ENCODE assay signal across 8 cellular contexts in genomic region chr17:18859256-18859655, GRCh38. TPM values are rescaled to one million over a fixed set of nuclear protein-coding genes. Genes with fewer than 3 reads are reported as not detected.
DNase-seq lines count a peak whose midpoint lies in the region; ATAC-seq, FAIRE-seq and TF ChIP-seq lines count a peak whose summit lies in the region.

No MANE protein-coding gene starts in this region.

- H3K4me2 ChIP-seq in H1 (ENCODE audit: insufficient read depth in 1 of 2, low read depth in 2 of 2, low read length in 2 of 2) = peak overlapping the region; percentile 70 to 76
- H3K4me2 ChIP-seq in neuronal stem cell (ENCODE audit: insufficient read depth, low read length, poor library complexity, severe bottlenecking) = peak overlapping the region; percentile 53

- no peak overlapping the region for H3K27ac ChIP-seq in H1 (ENCODE audit: low read depth, low read length)
- no peak overlapping the region for H3K27ac ChIP-seq in neuronal stem cell (replicated peaks; ENCODE audit: low read length)

- no peak overlapping the region for H4K5ac ChIP-seq in H1 (ENCODE audit: insufficient read length, low read depth, low read length)

- FAIRE-seq in GM12891 (lab: Jason Lieb, UNC) (peak; percentile 58), H1 (lab: Jason Lieb, UNC) (no peak)

- TF ChIP-seq RAD21 in H1 (IDR thresholded peaks at IDR 0.05 in 1 of 2, conservative IDR thresholded peaks at IDR 0.05 in 1 of 2; ENCODE audit: low read depth in 2 of 2, low read length in 2 of 2) = no peak

- TF ChIP-seq CTCF in H1 (IDR thresholded peaks at IDR 0.05; ENCODE audit: control extremely low read depth in 1 of 3, insufficient read depth in 1 of 3, low read depth in 1 of 3, low read length in 3 of 3) = no peak

- H3K27me3 ChIP-seq in H1 (replicated peaks in 1 of 4; ENCODE audit: control insufficient read depth in 3 of 4, extremely low read depth in 1 of 4, insufficient read depth in 3 of 4, low read length in 3 of 4) (no peaks in the 10 kb centered on the region), neuronal stem cell (ENCODE audit: control insufficient read depth in 3 of 3, insufficient read depth in 3 of 3, low read depth in 1 of 3, low read length in 3 of 3) (no peaks in the 10 kb centered on the region)

- no peak overlapping the region for H2BK12ac ChIP-seq in H1 (ENCODE audit: low read depth, low read length)
- H2BK12ac ChIP-seq in neuronal stem cell (ENCODE audit: low read length) = no peak overlapping the region

- no peak for TF ChIP-seq EP300 in H1 (IDR thresholded peaks at IDR 0.05; ENCODE audit: borderline replicate concordance in 1 of 2, low read depth in 2 of 2, low read length in 2 of 2)

- DNase-seq in GM12891 (ENCODE audit: insufficient read length, low spot score) (no peak), OCI-M1 (lab: John Stamatoyannopoulos, UW) (peak; percentile 21), H1 (ENCODE audit: low read depth in 1 of 2, low spot score in 2 of 2) (peak in 1 of 2 experiments; percentile 32), neuronal stem cell (ENCODE audit: low spot score) (no peak), NCI-H510A treated with DMSO at 0.1 percent for 48 hours (lab: John Stamatoyannopoulos, UW) (no peak), epidermal melanocyte (ENCODE audit: insufficient read length, low spot score) (no peak)
- DNase-seq in stimulated activated CD4-positive, alpha-beta T cell treated with anti-CD3 and anti-CD28 coated beads, Interleukin-4, amount 100 ng/mL, for 24 hours = no peak

- peak overlapping the region; percentile 61 to 88 (median 78); a peak in 7 of 8 replicates for H3K4me3 ChIP-seq in H1 (ENCODE audit: extremely low read depth in 1 of 4, insufficient read depth in 2 of 4, low read depth in 3 of 4, low read length in 4 of 4)
- peak overlapping the region; percentile 31 to 92 for H3K4me3 ChIP-seq in neuronal stem cell (ENCODE audit: low read length in 2 of 2)

- H3K36me3 ChIP-seq in H1 (ENCODE audit: control insufficient read depth in 2 of 4, insufficient read depth in 4 of 4, low read length in 3 of 4) = no peaks in the 10 kb centered on the region
- H3K36me3 ChIP-seq in neuronal stem cell (replicated peaks in 1 of 2; ENCODE audit: control insufficient read depth in 2 of 2, insufficient read depth in 2 of 2, low read length in 2 of 2) = peaks cover 0 to 22% of the 10 kb centered on the region in 2 donors

- CTCF ChIA-PET in H1 (lab: Charles Lee; ENCODE audit: partially characterized antibody) = interaction anchor here (1.0 to 1.7 kb wide), 4 partner anchors 9 to 102 kb away, joined by 3 to 5 read pairs (median 4); no protein-coding TSS in a partner anchor

- H3K14ac ChIP-seq in H1 (ENCODE audit: insufficient read length) = no peak overlapping the region
- no peak overlapping the region for H3K14ac ChIP-seq in neuronal stem cell (ENCODE audit: low read length)

- no peak overlapping the region for H3K18ac ChIP-seq in H1 (ENCODE audit: extremely low read depth, low read length)
- H3K18ac ChIP-seq in neuronal stem cell (ENCODE audit: low read length) = no peak overlapping the region

- H2BK15ac ChIP-seq in H1 (ENCODE audit: low read length) (no peak overlapping the region), neuronal stem cell (ENCODE audit: low read length) (no peak overlapping the region)

- no peak overlapping the region for H2AFZ ChIP-seq in H1 (ENCODE audit: low read length)
- H2AFZ ChIP-seq in neuronal stem cell (ENCODE audit: low read length) = no peak overlapping the region

- H3K9me3 ChIP-seq in H1 (ENCODE audit: insufficient read depth in 2 of 2, low read depth in 1 of 2, low read length in 1 of 2) = no peaks in the 10 kb centered on the region
- no peaks in the 10 kb centered on the region for H3K9me3 ChIP-seq in neuronal stem cell (replicated peaks in 1 of 2; ENCODE audit: control insufficient read depth in 2 of 2, insufficient read depth in 1 of 2, low read depth in 1 of 2, low read length in 2 of 2)

- H2BK20ac ChIP-seq in H1 (ENCODE audit: low read length) = no peak overlapping the region

- no peaks in the 10 kb centered on the region for H4K20me1 ChIP-seq in H1 (replicated peaks in 1 of 2; ENCODE audit: control insufficient read depth in 1 of 2, insufficient read depth in 2 of 2, low read length in 2 of 2)

- no peak overlapping the region for H4K91ac ChIP-seq in H1 (replicated peaks; ENCODE audit: insufficient read length, low read length)
- no peak overlapping the region for H4K91ac ChIP-seq in neuronal stem cell (ENCODE audit: low read depth, low read length, poor library complexity)

- H3K23ac ChIP-seq in H1 (ENCODE audit: insufficient read length) (no peak overlapping the region), neuronal stem cell (ENCODE audit: low read depth, low read length, poor library complexity) (no peak overlapping the region)

- no peak overlapping the region for H2BK120ac ChIP-seq in H1 (replicated peaks; ENCODE audit: low read depth, low read length)
- no peak overlapping the region for H2BK120ac ChIP-seq in neuronal stem cell (ENCODE audit: low read depth, low read length)

- 60% methylated on average over 4 of the region's 4 CpGs; no CpG with 5 or more reads in 1 of the 2 experiments for WGBS in H1 (ENCODE audit: extremely low coverage in 1 of 2, insufficient coverage in 1 of 2, insufficient read length in 1 of 2, insufficient replicate concordance in 2 of 2, low coverage in 1 of 2, low lambda C conversion rate in 2 of 2, missing lambda C conversion rate in 1 of 2), 2 experiments
- no CpG with 5 or more reads among the region's 4 CpGs for WGBS in neuronal stem cell (ENCODE audit: extremely low coverage in 2 of 2, insufficient read length in 2 of 2, insufficient replicate concordance in 1 of 2), 2 donors

- no peak overlapping the region for H3K4ac ChIP-seq in H1 (replicated peaks; ENCODE audit: insufficient read length, low read depth, low read length)
- H3K4ac ChIP-seq in neuronal stem cell (ENCODE audit: low read length) = no peak overlapping the region

- H3K9ac ChIP-seq in H1 (replicated peaks in 1 of 4; ENCODE audit: extremely low read depth in 1 of 4, low read depth in 3 of 4, low read length in 3 of 4) (0 out of 7 replicates have a peak overlapping the region, but pooled peaks of 1 of the 4 experiments have one; percentile 46), neuronal stem cell (ENCODE audit: low read depth, low read length, poor library complexity) (no peak overlapping the region)

- H4K8ac ChIP-seq in H1 (ENCODE audit: extremely low read depth, insufficient read depth, low read length) (no peak overlapping the region), neuronal stem cell (ENCODE audit: low read depth, low read length) (no peak overlapping the region)

- H3K4me1 ChIP-seq in H1 (replicated peaks in 1 of 4; ENCODE audit: control insufficient read depth in 3 of 4, insufficient read depth in 4 of 4, low read length in 3 of 4) (peaks cover 0 to 5% (median 2%) of the 10 kb centered on the region in 4 experiments; a peak in 4 of 7 replicates), neuronal stem cell (ENCODE audit: control insufficient read depth in 2 of 2, insufficient read depth in 1 of 2, low read depth in 1 of 2, low read length in 2 of 2) (peaks cover 2 to 4% of the 10 kb centered on the region in 2 donors)

- H2AK5ac ChIP-seq in H1 (ENCODE audit: low read depth, low read length) (no peak overlapping the region), neuronal stem cell (ENCODE audit: low read depth, low read length) (no peak overlapping the region)

- TF ChIP-seq POLR2A in GM12891 (IDR thresholded peaks at IDR 0.05; ENCODE audit: low read depth, low read length) = no peak
- no peak for TF ChIP-seq POLR2A in H1 (IDR thresholded peaks at IDR 0.05; ENCODE audit: control extremely low read depth in 1 of 2, low read depth in 2 of 2, low read length in 2 of 2)

- peaks cover 7% of the 10 kb centered on the region for H3K23me2 ChIP-seq in H1 (ENCODE audit: low read depth, low read length)

- H2BK5ac ChIP-seq in H1 (ENCODE audit: low read depth, low read length) = no peak overlapping the region
- no peak overlapping the region for H2BK5ac ChIP-seq in neuronal stem cell (ENCODE audit: low read length)

- H3K79me1 ChIP-seq in H1 (ENCODE audit: low read depth, low read length) (0 out of 2 replicates have a peak, but pooled peaks cover 2% of the 10 kb centered on the region), neuronal stem cell (ENCODE audit: low read depth, low read length) (no peaks in the 10 kb centered on the region)

- peaks cover 6 to 53% of the 10 kb centered on the region in 2 experiments; a peak in 3 of 4 replicates for H3K79me2 ChIP-seq in H1 (ENCODE audit: control insufficient read depth in 1 of 2, insufficient read depth in 2 of 2, low read length in 2 of 2)

- no peak for ATAC-seq in HG03571 (IDR thresholded peaks at IDR 0.05; ENCODE audit: unreplicated experiment)

- H3K56ac ChIP-seq in H1 (replicated peaks; ENCODE audit: insufficient read length, low read depth, low read length) = no peak overlapping the region

- POLR2A ChIA-PET in H1 (lab: Charles Lee; ENCODE audit: partially characterized antibody) = interaction anchor here (0.7 to 1.8 kb wide), 7 partner anchors 8 to 76 kb away, joined by 3 to 12 read pairs (median 4); no protein-coding TSS in a partner anchor

TF ChIP-seq in GM12891, 5 proteins besides CTCF, POLR2A, EP300 and RAD21 (continues in another document):
- TF ChIP-seq TAF1 (IDR thresholded peaks at IDR 0.05; ENCODE audit: low read depth, low read length) (no peak), SPI1 (IDR thresholded peaks at IDR 0.05; ENCODE audit: low read depth, low read length) (no peak), POLR2AphosphoS5 (IDR thresholded peaks at IDR 0.05; ENCODE audit: low read depth, low read length) (no peak), POU2F2 (IDR thresholded peaks at IDR 0.05; ENCODE audit: low read depth, low read length) (no peak)

TF ChIP-seq in H1, 55 proteins besides CTCF, POLR2A, EP300 and RAD21 (continues in another document):
- no peak for TF ChIP-seq BACH1 (IDR thresholded peaks at IDR 0.05; ENCODE audit: low read length)
- no peak for TF ChIP-seq CBX5 (IDR thresholded peaks at IDR 0.05; ENCODE audit: low read depth, low read length)
- no peak for TF ChIP-seq ZNF274 (IDR thresholded peaks at IDR 0.05; ENCODE audit: borderline replicate concordance, extremely low read depth, low read length)
- TF ChIP-seq CTBP2 (IDR thresholded peaks at IDR 0.05; ENCODE audit: borderline replicate concordance, insufficient read depth, insufficient read length, low read length) = no peak
- TF ChIP-seq EGR1 (IDR thresholded peaks at IDR 0.05; ENCODE audit: borderline replicate concordance, low read depth, low read length) = no peak

RNA-seq across cellular contexts. Expression of gene PRPSAP2, which starts 1.3 kb away (rescaled TPM):
- polyA plus RNA-seq in GM12891 (2012; ENCODE audit: low read depth, missing spikeins) = 66.1 TPM
- 48.3 and 50.5 TPM in 2 replicates for total RNA-seq in H1 (2021; fragmentation: NEBNext Ultra II Directional; extraction: Animal tissue kit (Norgen Biotek cat#: 25700))
- polyA plus RNA-seq in H1 (2011; rRNA removed) = 21.9 and 28.7 TPM in 2 replicates
- 41.4 TPM for polyA plus RNA-seq in H1 (2011; cell fraction: cytosol; rRNA removed)
- 20.4 TPM for polyA plus RNA-seq in H1 (2011; cell fraction: nucleus; rRNA removed)
- 39.2 to 57.3 TPM (median 40.7 TPM) in 4 replicates for polyA plus RNA-seq in H1 (2012, experiment 1 of 2)
- 8.4 TPM for polyA plus RNA-seq in H1 (2012, experiment 2 of 2)
- polyA plus RNA-seq in H1 (2013, experiment 1 of 2) = 27.9 TPM
- polyA plus RNA-seq in H1 (2013, experiment 2 of 2) = 24.7 TPM
- 34.9 and 41.1 TPM in 2 replicates for polyA minus RNA-seq in H1 (2011; rRNA and poly(A)+ RNA removed)
- 28.1 TPM for polyA minus RNA-seq in H1 (2011; cell fraction: cytosol; rRNA and poly(A)+ RNA removed)
- polyA minus RNA-seq in H1 (2011; cell fraction: nucleus; rRNA and poly(A)+ RNA removed) = 36.3 TPM
- polyA plus RNA-seq in neuronal stem cell (2013, experiment 1 of 2) = 52.4 TPM
- polyA plus RNA-seq in neuronal stem cell (2013, experiment 2 of 2) = 52.5 TPM
